10 cellular contexts compared by ENCODE assay signal in genomic region chr2:174024524-174025270, GRCh38. TPM values are rescaled to one million over a fixed set of nuclear protein-coding genes. Genes with fewer than 3 reads are reported as not detected.
DNase-seq lines count a peak whose midpoint lies in the region; ATAC-seq, FAIRE-seq and TF ChIP-seq lines count a peak whose summit lies in the region.
"Had no signal": no experiment of that assay in that cellular context is flagged by ENCODE, and none has a peak within 500 bp of the region (broad histone marks: within the 10 kb centered on the region; RNA-seq: fewer than 3 reads in every experiment).

No MANE protein-coding gene starts in this region.

- CTCF ChIA-PET in activated CD4-positive, alpha-beta T cell treated with anti-CD3 and anti-CD28 coated beads, Interleukin-2, amount 10 ng/mL, durations not matched to agents 7 days and 5 days (lab: Charles Lee) = interaction anchor here (1.4 to 2.3 kb wide), 2 partner anchors 11 to 54 kb away, joined by 6 to 9 read pairs; no protein-coding TSS in a partner anchor

- H3K4me1 Mint-ChIP-seq in stimulated activated memory B cell treated with anti-CD40 and anti-IgM and Interleukin-4, amounts not matched to agents 10 μg/mL and 1 μg/mL and 100 μg/mL, for 72 hours = peaks cover 26% of the 10 kb centered on the region
- no peaks in the 10 kb centered on the region for H3K4me1 Mint-ChIP-seq in activated CD4-positive, alpha-beta T cell treated with anti-CD3 and anti-CD28 coated beads, Interleukin-2, amount 10 ng/mL, durations not matched to agents 7 days and 5 days

- H3K27me3 Mint-ChIP-seq in stimulated activated memory B cell treated with anti-CD40 and anti-IgM and Interleukin-4, amounts not matched to agents 10 μg/mL and 1 μg/mL and 100 μg/mL, for 72 hours = no peaks in the 10 kb centered on the region
- H3K27me3 Mint-ChIP-seq in activated CD4-positive, alpha-beta T cell treated with anti-CD3 and anti-CD28 coated beads, Interleukin-2, amount 10 ng/mL, durations not matched to agents 7 days and 5 days = peaks cover 2% of the 10 kb centered on the region

- intact Hi-C loops in kidney (cut with DNase I) = no loop called here

- no peaks in the 10 kb centered on the region for H3K9me3 Mint-ChIP-seq in stimulated activated memory B cell treated with anti-CD40 and anti-IgM and Interleukin-4, amounts not matched to agents 10 μg/mL and 1 μg/mL and 100 μg/mL, for 72 hours
- H3K9me3 Mint-ChIP-seq in activated CD4-positive, alpha-beta T cell treated with anti-CD3 and anti-CD28 coated beads, Interleukin-2, amount 10 ng/mL, durations not matched to agents 7 days and 5 days = no peaks in the 10 kb centered on the region
- H3K9me3 Mint-ChIP-seq: stimulated activated naive CD8-positive, alpha-beta T cell treated with anti-CD3 and anti-CD28 coated beads, Interleukin-15, Interleukin-2, amounts not matched to agents 100 ng/mL and 50 ng/mL, for 24 hours had no signal

- H3K27ac ChIP-seq in kidney (ENCODE audit: low read depth in 2 of 2, low read length in 2 of 2) = peak overlapping the region in 1 of 2 donors; percentile 68
- H3K27ac ChIP-seq: SJSA1 had no signal

- H3K9me3 ChIP-seq in kidney (ENCODE audit: control insufficient read depth in 1 of 2, low read length in 2 of 2) = no peaks in the 10 kb centered on the region

- in situ Hi-C loops in astrocyte of the cerebellum (cut with HindIII; ENCODE audit: low sequenced_read_pairs) = loop anchor here (25.0 kb wide), 1 partner anchor 462 kb away; no protein-coding TSS in a partner anchor

- TF ChIP-seq CTCF in HFF-Myc (IDR thresholded peaks at IDR 0.05; ENCODE audit: low read depth, low read length, missing control alignments) (no peak), astrocyte of the cerebellum (IDR thresholded peaks at IDR 0.05; ENCODE audit: low read depth, low read length, missing control alignments) (no peak), kidney (IDR thresholded peaks at IDR 0.05; ENCODE audit: borderline replicate concordance, extremely low read depth, insufficient read depth) (no peak), GM20000 (IDR thresholded peaks at IDR 0.05; ENCODE audit: extremely low read depth, missing control alignments) (no peak)

- no peaks in the 10 kb centered on the region for H3K36me3 Mint-ChIP-seq in stimulated activated memory B cell treated with anti-CD40 and anti-IgM and Interleukin-4, amounts not matched to agents 10 μg/mL and 1 μg/mL and 100 μg/mL, for 72 hours
- H3K36me3 Mint-ChIP-seq in activated CD4-positive, alpha-beta T cell treated with anti-CD3 and anti-CD28 coated beads, Interleukin-2, amount 10 ng/mL, durations not matched to agents 7 days and 5 days (ENCODE audit: low read depth) = no peaks in the 10 kb centered on the region

- peaks cover 0 to 16% of the 10 kb centered on the region in 2 donors for H3K4me1 ChIP-seq in kidney (ENCODE audit: control insufficient read depth in 1 of 2, insufficient read depth in 1 of 2, low read depth in 1 of 2, low read length in 2 of 2)

- POLR2A ChIA-PET in activated CD4-positive, alpha-beta T cell treated with anti-CD3 and anti-CD28 coated beads, Interleukin-2, amount 10 ng/mL, durations not matched to agents 7 days and 5 days (lab: Charles Lee) = interaction anchor here (0.5 kb wide), 1 partner anchor 9 kb away, joined by 3 read pairs; no protein-coding TSS in a partner anchor

- no peak overlapping the region for H3K9ac ChIP-seq in kidney (ENCODE audit: low read length in 2 of 2)

- ATAC-seq in stimulated activated memory B cell treated with anti-CD40 and anti-IgM and Interleukin-4, amounts not matched to agents 10 μg/mL and 1 μg/mL and 100 μg/mL, for 72 hours = no peak
- ATAC-seq in GM21717 (IDR thresholded peaks at IDR 0.05; ENCODE audit: unreplicated experiment) = no peak

- FAIRE-seq in kidney (lab: Jason Lieb, UNC) = no peak

- peak; percentile 69 for DNase-seq in HFF-Myc (ENCODE audit: extremely low read depth, low read depth)
- DNase-seq in astrocyte of the cerebellum (ENCODE audit: low read depth) = peak; percentile 86
- peak; percentile 92 for DNase-seq in kidney
- no peak for DNase-seq in activated CD4-positive, alpha-beta T cell treated with anti-CD3 and anti-CD28 coated beads, Interleukin-2, amount 10 ng/mL, durations not matched to agents 7 days and 5 days
- DNase-seq in GM20000 (ENCODE audit: low spot score) = no peak
- DNase-seq in Ammon's horn (ENCODE audit: low spot score) = no peak

- H3K27ac Mint-ChIP-seq in stimulated activated memory B cell treated with anti-CD40 and anti-IgM and Interleukin-4, amounts not matched to agents 10 μg/mL and 1 μg/mL and 100 μg/mL, for 72 hours = peak overlapping the region; percentile 49
- H3K27ac Mint-ChIP-seq in activated CD4-positive, alpha-beta T cell treated with anti-CD3 and anti-CD28 coated beads, Interleukin-2, amount 10 ng/mL, durations not matched to agents 7 days and 5 days = no peak overlapping the region
- H3K27ac Mint-ChIP-seq: stimulated activated naive CD8-positive, alpha-beta T cell treated with anti-CD3 and anti-CD28 coated beads, Interleukin-15, Interleukin-2, amounts not matched to agents 100 ng/mL and 50 ng/mL, for 24 hours had no signal

- H3K4me3 ChIP-seq in HFF-Myc (replicated peaks; ENCODE audit: low read depth, low read length) = 0 out of 2 replicates have a peak overlapping the region, but pooled peaks have one; percentile 0
- H3K4me3 ChIP-seq in astrocyte of the cerebellum (ENCODE audit: low read depth, low read length) = no peak overlapping the region
- H3K4me3 ChIP-seq in kidney (ENCODE audit: low read length in 2 of 2) = no peak overlapping the region
- H3K4me3 ChIP-seq: SJSA1 had no signal

- no peak overlapping the region for H3K4me3 Mint-ChIP-seq in stimulated activated memory B cell treated with anti-CD40 and anti-IgM and Interleukin-4, amounts not matched to agents 10 μg/mL and 1 μg/mL and 100 μg/mL, for 72 hours
- H3K4me3 Mint-ChIP-seq in activated CD4-positive, alpha-beta T cell treated with anti-CD3 and anti-CD28 coated beads, Interleukin-2, amount 10 ng/mL, durations not matched to agents 7 days and 5 days = no peak overlapping the region
- H3K4me3 Mint-ChIP-seq: stimulated activated naive CD8-positive, alpha-beta T cell treated with anti-CD3 and anti-CD28 coated beads, Interleukin-15, Interleukin-2, amounts not matched to agents 100 ng/mL and 50 ng/mL, for 24 hours had no signal

- H3K36me3 ChIP-seq in kidney (ENCODE audit: control insufficient read depth in 1 of 2, insufficient read depth in 2 of 2, low read length in 2 of 2) = no peaks in the 10 kb centered on the region
- H3K36me3 ChIP-seq: SJSA1 had no signal

RNA-seq across cellular contexts. Expression of gene SP3, which starts 59.5 kb away (rescaled TPM):
- total RNA-seq in kidney = 86.2 TPM
- 14.5 TPM for polyA plus RNA-seq in kidney (ENCODE audit: insufficient read depth, low read depth, low replicate concordance)
- 100 to 1,000 TPM; 105 to 109 TPM for total RNA-seq in activated CD4-positive, alpha-beta T cell treated with anti-CD3 and anti-CD28 coated beads, Interleukin-2, amount 10 ng/mL, durations not matched to agents 7 days and 5 days

Comparison
In these comparisons a context has a peak if more than half of its experiments do, and no peak if none do; other contexts are left out.
1. DNase-seq: peak in HFF-Myc (single experiment), astrocyte of the cerebellum (single experiment) and kidney (single experiment); none in activated CD4-positive, alpha-beta T cell treated with anti-CD3 and anti-CD28 coated beads, Interleukin-2, amount 10 ng/mL, durations not matched to agents 7 days and 5 days (single experiment), GM20000 (single experiment) and Ammon's horn (single experiment).